ENCODE assay signal across 10 cellular contexts in the genomic region with DNA sequence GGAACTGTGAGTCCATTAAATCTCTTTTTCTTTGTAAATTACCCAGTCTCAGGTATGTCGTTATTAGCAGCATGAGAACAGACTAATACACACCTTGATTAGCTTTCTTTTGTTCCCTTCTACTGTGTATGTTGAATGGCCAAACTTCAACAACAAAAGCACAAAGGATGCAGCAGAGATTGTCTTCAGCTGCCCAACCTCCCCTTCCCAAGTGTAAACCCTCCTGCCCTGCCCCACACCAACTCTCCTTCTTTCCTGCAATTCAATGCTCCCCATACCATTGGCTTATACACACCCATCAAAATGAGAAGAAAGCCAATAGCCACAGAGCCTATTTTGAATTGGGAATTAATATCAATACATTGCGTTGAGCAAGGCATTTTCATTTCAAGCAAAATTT. TPM values are rescaled to one million over a fixed set of nuclear protein-coding genes. Genes with fewer than 3 reads are reported as not detected.
"Had no signal": no experiment of that assay in that cellular context is flagged by ENCODE, and none has a peak within 500 bp of the region (broad histone marks: within the 10 kb centered on the region; RNA-seq: fewer than 3 reads in every experiment).

No MANE protein-coding gene starts in this region.

- ATAC-seq: HepG2, K562 had no signal

- H3K4me3 ChIP-seq: K562 had no signal

- H3K9ac ChIP-seq: KMS-11 had no signal

- H3K4me3 Mint-ChIP-seq: IgD-negative memory B cell had no signal

- H3K27ac Mint-ChIP-seq: IgD-negative memory B cell had no signal

- H3K27ac ChIP-seq: HL-60, KMS-11 had no signal

- H3K36me3 Mint-ChIP-seq: IgD-negative memory B cell had no signal

- FAIRE-seq: HepG2, HTR-8/SVneo, K562 had no signal

- H3K4me2 ChIP-seq: KMS-11 had no signal

- H3K4me1 Mint-ChIP-seq: IgD-negative memory B cell had no signal

- DNase-seq: IMR-90, KBM-7, KG1 had no signal

RNA-seq across cellular contexts. Expression of a gene that starts 27.8 kb away (rescaled TPM):
- total RNA-seq: HepG2, HT-29 had no signal
- polyA plus RNA-seq: HepG2, IgD-negative memory B cell, K562 had no signal
